Comparison of ENCODE assay signal across 24 cellular contexts in genomic region chr1:17039522-17039921, GRCh38.
"Had no signal": no experiment of that assay in that cellular context is flagged by ENCODE, and none has a peak within 500 bp of the region (broad histone marks: within the 10 kb centered on the region; RNA-seq: fewer than 3 reads in every experiment).

No MANE protein-coding gene starts in this region.

- ATAC-seq: effector memory CD8-positive, alpha-beta T cell; esophagus mucosa; gastrocnemius medialis; heart right ventricle; left cardiac atrium; left lung; left ventricle myocardium superior; lower lobe of right lung; mucosa of descending colon had no signal

- H3K4me3 ChIP-seq: colonic mucosa, esophagus squamous epithelium, gastrocnemius medialis, heart right ventricle, left lung, lower lobe of right lung, mucosa of descending colon had no signal

- H3K27me3 ChIP-seq: colonic mucosa, esophagus squamous epithelium, gastrocnemius medialis, heart right ventricle, left lung had no signal

- H3K36me3 ChIP-seq: colonic mucosa had no signal

- H3K4me1 ChIP-seq: colonic mucosa, esophagus squamous epithelium, left lung, lower lobe of right lung had no signal

- DNase-seq: colonic mucosa; cortex of kidney; effector CD8-positive, alpha-beta T cell; effector memory CD8-positive, alpha-beta T cell; endodermal cell; erythroblast; esophagus squamous epithelium; foreskin fibroblast; foreskin melanocyte; gastrocnemius medialis; glutamatergic neuron; head of caudate nucleus; heart right ventricle; hippocampal formation; left cardiac atrium; left lung; left ventricle myocardium superior; lower lobe of right lung; mesenchymal stem cell; mucosa of descending colon had no signal

- FAIRE-seq: endometrium, keratinocyte had no signal

- H3K9me3 ChIP-seq: colonic mucosa, esophagus squamous epithelium, gastrocnemius medialis, heart right ventricle, left lung, lower lobe of right lung, mucosa of descending colon had no signal

- H3K27ac ChIP-seq: colonic mucosa, epithelial cell of prostate, esophagus squamous epithelium, gastrocnemius medialis, heart right ventricle, left lung, lower lobe of right lung had no signal
